ENCODE assay signal across 1 cellular context in genomic region chr11:47983464-47984397, GRCh38.
TF ChIP-seq lines count a peak whose summit lies in the region.

No MANE protein-coding gene starts in this region.

TF ChIP-seq in GM23338, 12 proteins besides CTCF, POLR2A, EP300 and RAD21 (continued from another document):
- TF ChIP-seq, protein P1, sequence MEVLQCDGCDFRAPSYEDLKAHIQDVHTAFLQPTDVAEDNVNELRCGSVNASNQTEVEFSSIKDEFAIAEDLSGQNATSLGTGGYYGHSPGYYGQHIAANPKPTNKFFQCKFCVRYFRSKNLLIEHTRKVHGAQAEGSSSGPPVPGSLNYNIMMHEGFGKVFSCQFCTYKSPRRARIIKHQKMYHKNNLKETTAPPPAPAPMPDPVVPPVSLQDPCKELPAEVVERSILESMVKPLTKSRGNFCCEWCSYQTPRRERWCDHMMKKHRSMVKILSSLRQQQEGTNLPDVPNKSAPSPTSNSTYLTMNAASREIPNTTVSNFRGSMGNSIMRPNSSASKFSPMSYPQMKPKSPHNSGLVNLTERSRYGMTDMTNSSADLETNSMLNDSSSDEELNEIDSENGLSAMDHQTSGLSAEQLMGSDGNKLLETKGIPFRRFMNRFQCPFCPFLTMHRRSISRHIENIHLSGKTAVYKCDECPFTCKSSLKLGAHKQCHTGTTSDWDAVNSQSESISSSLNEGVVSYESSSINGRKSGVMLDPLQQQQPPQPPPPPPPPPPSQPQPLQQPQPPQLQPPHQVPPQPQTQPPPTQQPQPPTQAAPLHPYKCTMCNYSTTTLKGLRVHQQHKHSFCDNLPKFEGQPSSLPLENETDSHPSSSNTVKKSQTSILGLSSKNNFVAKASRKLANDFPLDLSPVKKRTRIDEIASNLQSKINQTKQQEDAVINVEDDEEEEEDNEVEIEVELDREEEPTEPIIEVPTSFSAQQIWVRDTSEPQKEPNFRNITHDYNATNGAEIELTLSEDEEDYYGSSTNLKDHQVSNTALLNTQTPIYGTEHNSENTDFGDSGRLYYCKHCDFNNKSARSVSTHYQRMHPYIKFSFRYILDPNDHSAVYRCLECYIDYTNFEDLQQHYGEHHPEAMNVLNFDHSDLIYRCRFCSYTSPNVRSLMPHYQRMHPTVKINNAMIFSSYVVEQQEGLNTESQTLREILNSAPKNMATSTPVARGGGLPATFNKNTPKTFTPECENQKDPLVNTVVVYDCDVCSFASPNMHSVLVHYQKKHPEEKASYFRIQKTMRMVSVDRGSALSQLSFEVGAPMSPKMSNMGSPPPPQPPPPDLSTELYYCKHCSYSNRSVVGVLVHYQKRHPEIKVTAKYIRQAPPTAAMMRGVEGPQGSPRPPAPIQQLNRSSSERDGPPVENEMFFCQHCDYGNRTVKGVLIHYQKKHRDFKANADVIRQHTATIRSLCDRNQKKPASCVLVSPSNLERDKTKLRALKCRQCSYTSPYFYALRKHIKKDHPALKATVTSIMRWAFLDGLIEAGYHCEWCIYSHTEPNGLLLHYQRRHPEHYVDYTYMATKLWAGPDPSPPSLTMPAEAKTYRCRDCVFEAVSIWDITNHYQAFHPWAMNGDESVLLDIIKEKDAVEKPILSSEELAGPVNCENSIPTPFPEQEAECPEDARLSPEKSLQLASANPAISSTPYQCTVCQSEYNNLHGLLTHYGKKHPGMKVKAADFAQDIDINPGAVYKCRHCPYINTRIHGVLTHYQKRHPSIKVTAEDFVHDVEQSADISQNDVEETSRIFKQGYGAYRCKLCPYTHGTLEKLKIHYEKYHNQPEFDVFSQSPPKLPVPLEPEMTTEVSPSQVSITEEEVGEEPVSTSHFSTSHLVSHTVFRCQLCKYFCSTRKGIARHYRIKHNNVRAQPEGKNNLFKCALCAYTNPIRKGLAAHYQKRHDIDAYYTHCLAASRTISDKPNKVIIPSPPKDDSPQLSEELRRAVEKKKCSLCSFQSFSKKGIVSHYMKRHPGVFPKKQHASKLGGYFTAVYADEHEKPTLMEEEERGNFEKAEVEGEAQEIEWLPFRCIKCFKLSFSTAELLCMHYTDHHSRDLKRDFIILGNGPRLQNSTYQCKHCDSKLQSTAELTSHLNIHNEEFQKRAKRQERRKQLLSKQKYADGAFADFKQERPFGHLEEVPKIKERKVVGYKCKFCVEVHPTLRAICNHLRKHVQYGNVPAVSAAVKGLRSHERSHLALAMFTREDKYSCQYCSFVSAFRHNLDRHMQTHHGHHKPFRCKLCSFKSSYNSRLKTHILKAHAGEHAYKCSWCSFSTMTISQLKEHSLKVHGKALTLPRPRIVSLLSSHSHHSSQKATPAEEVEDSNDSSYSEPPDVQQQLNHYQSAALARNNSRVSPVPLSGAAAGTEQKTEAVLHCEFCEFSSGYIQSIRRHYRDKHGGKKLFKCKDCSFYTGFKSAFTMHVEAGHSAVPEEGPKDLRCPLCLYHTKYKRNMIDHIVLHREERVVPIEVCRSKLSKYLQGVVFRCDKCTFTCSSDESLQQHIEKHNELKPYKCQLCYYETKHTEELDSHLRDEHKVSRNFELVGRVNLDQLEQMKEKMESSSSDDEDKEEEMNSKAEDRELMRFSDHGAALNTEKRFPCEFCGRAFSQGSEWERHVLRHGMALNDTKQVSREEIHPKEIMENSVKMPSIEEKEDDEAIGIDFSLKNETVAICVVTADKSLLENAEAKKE (CRISPR knock-in tag; IDR thresholded peaks at IDR 0.05), result no peak
- TF ChIP-seq ZNF331 (CRISPR knock-in tag; IDR thresholded peaks at IDR 0.05; ENCODE audit: low read depth), result no peak
- no peak for TF ChIP-seq CREB1 (CRISPR knock-in tag; IDR thresholded peaks at IDR 0.05; ENCODE audit: low read depth)
- no peak for TF ChIP-seq REST (IDR thresholded peaks at IDR 0.05; ENCODE audit: unreplicated experiment)
- no peak for TF ChIP-seq EZH2 (IDR thresholded peaks at IDR 0.05; ENCODE audit: low read depth, unreplicated experiment)
- no peak for TF ChIP-seq NANOG (IDR thresholded peaks at IDR 0.05; ENCODE audit: borderline replicate concordance)
- TF ChIP-seq POLR2AphosphoS5 (IDR thresholded peaks at IDR 0.05; ENCODE audit: low read depth), result no peak
- TF ChIP-seq STAT1 (IDR thresholded peaks at IDR 0.05; ENCODE audit: unreplicated experiment), result no peak
TF ChIP-seq in GM23338: peak in this region for 0.
